15 cellular contexts compared by ENCODE assay signal in genomic region chr9:82726404-82727276, GRCh38.
DNase-seq lines count a peak whose midpoint lies in the region; ATAC-seq and TF ChIP-seq lines count a peak whose summit lies in the region.
"Had no signal": no experiment of that assay in that cellular context is flagged by ENCODE, and none has a peak within 500 bp of the region (broad histone marks: within the 10 kb centered on the region; RNA-seq: fewer than 3 reads in every experiment).

No MANE protein-coding gene starts in this region.

- no peak overlapping the region for H3K27ac ChIP-seq in RWPE1
- H3K27ac ChIP-seq: C4-2B, PC-9 had no signal

- no peaks in the 10 kb centered on the region for H3K9me3 Mint-ChIP-seq in stimulated activated memory B cell treated with anti-CD40 and anti-IgM and Interleukin-4, amounts not matched to agents 10 μg/mL and 1 μg/mL and 100 μg/mL, for 72 hours
- no peaks in the 10 kb centered on the region for H3K9me3 Mint-ChIP-seq in mesothelial cell of epicardium

- ATAC-seq in GM18519 (IDR thresholded peaks at IDR 0.05; ENCODE audit: low FRiP score, unreplicated experiment) (peak; percentile 61), HG02642 (IDR thresholded peaks at IDR 0.05; ENCODE audit: poor library complexity, unreplicated experiment) (peak; percentile 54)
- ATAC-seq in stimulated activated memory B cell treated with anti-CD40 and anti-IgM and Interleukin-4, amounts not matched to agents 10 μg/mL and 1 μg/mL and 100 μg/mL, for 72 hours: peak; percentile 70

- no peaks in the 10 kb centered on the region for H3K4me1 Mint-ChIP-seq in stimulated activated memory B cell treated with anti-CD40 and anti-IgM and Interleukin-4, amounts not matched to agents 10 μg/mL and 1 μg/mL and 100 μg/mL, for 72 hours
- H3K4me1 Mint-ChIP-seq in mesothelial cell of epicardium: peaks cover 7% of the 10 kb centered on the region

- CTCF ChIA-PET in RWPE1 (lab: Yijun Ruan, JAX): no interaction called here

- H3K27ac Mint-ChIP-seq in stimulated activated memory B cell treated with anti-CD40 and anti-IgM and Interleukin-4, amounts not matched to agents 10 μg/mL and 1 μg/mL and 100 μg/mL, for 72 hours: no peak overlapping the region
- no peak overlapping the region for H3K27ac Mint-ChIP-seq in mesothelial cell of epicardium

- POLR2A ChIA-PET in RWPE1 (lab: Yijun Ruan, JAX; ENCODE audit: low non-redundant PET): no interaction called here

- TF ChIP-seq CTCF in RWPE1 (conservative IDR thresholded peaks at IDR 0.05; ENCODE audit: low read depth): no peak
- no peak for TF ChIP-seq CTCF in mesothelial cell of epicardium (IDR thresholded peaks at IDR 0.05; ENCODE audit: unreplicated experiment)

- DNase-seq in NCI-H69 (lab: John Stamatoyannopoulos, UW): peak; percentile 36
- DNase-seq in activated gamma-delta T cell treated with Interleukin-2 at 50 U/mL for 16 hours: no peak
- DNase-seq in RWPE1 (ENCODE audit: low spot score): no peak
- no peak for DNase-seq in mesothelial cell of epicardium (ENCODE audit: low spot score in 2 of 2, unreplicated experiment in 2 of 2)
- DNase-seq: DMS79, NCI-H1105 treated with DMSO at 0.1 percent for 48 hours, NCI-H187, NCI-H2107, NCI-H510A, NCI-H774, PC-9 had no signal

- H3K4me3 Mint-ChIP-seq in stimulated activated memory B cell treated with anti-CD40 and anti-IgM and Interleukin-4, amounts not matched to agents 10 μg/mL and 1 μg/mL and 100 μg/mL, for 72 hours: no peak overlapping the region
- H3K4me3 Mint-ChIP-seq in mesothelial cell of epicardium: no peak overlapping the region

- no peaks in the 10 kb centered on the region for H3K36me3 Mint-ChIP-seq in stimulated activated memory B cell treated with anti-CD40 and anti-IgM and Interleukin-4, amounts not matched to agents 10 μg/mL and 1 μg/mL and 100 μg/mL, for 72 hours
- H3K36me3 Mint-ChIP-seq in mesothelial cell of epicardium: no peaks in the 10 kb centered on the region

- no peaks in the 10 kb centered on the region for H3K27me3 Mint-ChIP-seq in stimulated activated memory B cell treated with anti-CD40 and anti-IgM and Interleukin-4, amounts not matched to agents 10 μg/mL and 1 μg/mL and 100 μg/mL, for 72 hours
- H3K27me3 Mint-ChIP-seq in mesothelial cell of epicardium (ENCODE audit: low read depth): no peaks in the 10 kb centered on the region
